Comparison of ENCODE assay signal across 2 cellular contexts in genomic region chr20:62831361-62831788, GRCh38.
TF ChIP-seq lines count a peak whose summit lies in the region.

No MANE protein-coding gene starts in this region.

TF ChIP-seq in IMR-90, 13 proteins besides CTCF, POLR2A, EP300 and RAD21:
- no peak for TF ChIP-seq CEBPB (IDR thresholded peaks at IDR 0.05; ENCODE audit: low read depth, low read length)
- TF ChIP-seq MAZ (IDR thresholded peaks at IDR 0.05; ENCODE audit: borderline replicate concordance, low read depth, low read length) = no peak
- TF ChIP-seq CHD1 (IDR thresholded peaks at IDR 0.05; ENCODE audit: low read depth, low read length) = no peak
- no peak for TF ChIP-seq RCOR1 (IDR thresholded peaks at IDR 0.05; ENCODE audit: insufficient replicate concordance, low read length)
- no peak for TF ChIP-seq NFE2L2 (IDR thresholded peaks at IDR 0.05; ENCODE audit: low read depth, low read length)
- TF ChIP-seq, protein P1, sequence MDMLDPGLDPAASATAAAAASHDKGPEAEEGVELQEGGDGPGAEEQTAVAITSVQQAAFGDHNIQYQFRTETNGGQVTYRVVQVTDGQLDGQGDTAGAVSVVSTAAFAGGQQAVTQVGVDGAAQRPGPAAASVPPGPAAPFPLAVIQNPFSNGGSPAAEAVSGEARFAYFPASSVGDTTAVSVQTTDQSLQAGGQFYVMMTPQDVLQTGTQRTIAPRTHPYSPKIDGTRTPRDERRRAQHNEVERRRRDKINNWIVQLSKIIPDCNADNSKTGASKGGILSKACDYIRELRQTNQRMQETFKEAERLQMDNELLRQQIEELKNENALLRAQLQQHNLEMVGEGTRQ (IDR thresholded peaks at IDR 0.05; ENCODE audit: low read depth, low read length) = no peak
- TF ChIP-seq MXI1 (IDR thresholded peaks at IDR 0.05; ENCODE audit: borderline replicate concordance, low read depth, low read length) = no peak
- TF ChIP-seq SMC3 (IDR thresholded peaks at IDR 0.05; ENCODE audit: low read depth, low read length) = no peak
- TF ChIP-seq RFX5 (IDR thresholded peaks at IDR 0.05; ENCODE audit: low read depth, low read length) = no peak
- no peak for TF ChIP-seq BHLHE40 (IDR thresholded peaks at IDR 0.05; ENCODE audit: low read depth, low read length)
- no peak for TF ChIP-seq ELK1 (IDR thresholded peaks at IDR 0.05; ENCODE audit: borderline replicate concordance, low read depth, low read length)
- no peak for TF ChIP-seq FOS (IDR thresholded peaks at IDR 0.05; ENCODE audit: low read depth, low read length)
- no peak for TF ChIP-seq MAFK (IDR thresholded peaks at IDR 0.05; ENCODE audit: low read depth, low read length)

TF ChIP-seq in liver, 16 proteins besides CTCF, POLR2A, EP300 and RAD21:
- no peak for TF ChIP-seq FOXA1 (IDR thresholded peaks at IDR 0.05)
- no peak for TF ChIP-seq TAF1 (conservative IDR thresholded peaks at IDR 0.05)
- no peak for TF ChIP-seq EGR1 (IDR thresholded peaks at IDR 0.05; ENCODE audit: low read depth in 2 of 2)
- TF ChIP-seq HNF4A (conservative IDR thresholded peaks at IDR 0.05) = peak; percentile 64 to 65
- TF ChIP-seq, protein P2, sequence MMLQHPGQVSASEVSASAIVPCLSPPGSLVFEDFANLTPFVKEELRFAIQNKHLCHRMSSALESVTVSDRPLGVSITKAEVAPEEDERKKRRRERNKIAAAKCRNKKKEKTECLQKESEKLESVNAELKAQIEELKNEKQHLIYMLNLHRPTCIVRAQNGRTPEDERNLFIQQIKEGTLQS (IDR thresholded peaks at IDR 0.05) = no peak
- TF ChIP-seq SP1 (IDR thresholded peaks at IDR 0.05) = peak; percentile 79
- peak; percentile 41 to 43 for TF ChIP-seq RXRA (IDR thresholded peaks at IDR 0.05)
- TF ChIP-seq YY1 (IDR thresholded peaks at IDR 0.05) = no peak
- TF ChIP-seq JUND (IDR thresholded peaks at IDR 0.05) = no peak
- no peak for TF ChIP-seq MAX (IDR thresholded peaks at IDR 0.05)
- TF ChIP-seq HNF4G (IDR thresholded peaks at IDR 0.05) = no peak
- no peak for TF ChIP-seq FOXA2 (IDR thresholded peaks at IDR 0.05)
- TF ChIP-seq, protein P3, sequence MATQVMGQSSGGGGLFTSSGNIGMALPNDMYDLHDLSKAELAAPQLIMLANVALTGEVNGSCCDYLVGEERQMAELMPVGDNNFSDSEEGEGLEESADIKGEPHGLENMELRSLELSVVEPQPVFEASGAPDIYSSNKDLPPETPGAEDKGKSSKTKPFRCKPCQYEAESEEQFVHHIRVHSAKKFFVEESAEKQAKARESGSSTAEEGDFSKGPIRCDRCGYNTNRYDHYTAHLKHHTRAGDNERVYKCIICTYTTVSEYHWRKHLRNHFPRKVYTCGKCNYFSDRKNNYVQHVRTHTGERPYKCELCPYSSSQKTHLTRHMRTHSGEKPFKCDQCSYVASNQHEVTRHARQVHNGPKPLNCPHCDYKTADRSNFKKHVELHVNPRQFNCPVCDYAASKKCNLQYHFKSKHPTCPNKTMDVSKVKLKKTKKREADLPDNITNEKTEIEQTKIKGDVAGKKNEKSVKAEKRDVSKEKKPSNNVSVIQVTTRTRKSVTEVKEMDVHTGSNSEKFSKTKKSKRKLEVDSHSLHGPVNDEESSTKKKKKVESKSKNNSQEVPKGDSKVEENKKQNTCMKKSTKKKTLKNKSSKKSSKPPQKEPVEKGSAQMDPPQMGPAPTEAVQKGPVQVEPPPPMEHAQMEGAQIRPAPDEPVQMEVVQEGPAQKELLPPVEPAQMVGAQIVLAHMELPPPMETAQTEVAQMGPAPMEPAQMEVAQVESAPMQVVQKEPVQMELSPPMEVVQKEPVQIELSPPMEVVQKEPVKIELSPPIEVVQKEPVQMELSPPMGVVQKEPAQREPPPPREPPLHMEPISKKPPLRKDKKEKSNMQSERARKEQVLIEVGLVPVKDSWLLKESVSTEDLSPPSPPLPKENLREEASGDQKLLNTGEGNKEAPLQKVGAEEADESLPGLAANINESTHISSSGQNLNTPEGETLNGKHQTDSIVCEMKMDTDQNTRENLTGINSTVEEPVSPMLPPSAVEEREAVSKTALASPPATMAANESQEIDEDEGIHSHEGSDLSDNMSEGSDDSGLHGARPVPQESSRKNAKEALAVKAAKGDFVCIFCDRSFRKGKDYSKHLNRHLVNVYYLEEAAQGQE (IDR thresholded peaks at IDR 0.05) = no peak
- no peak for TF ChIP-seq ZBTB33 (IDR thresholded peaks at IDR 0.05)
- TF ChIP-seq GABPA (IDR thresholded peaks at IDR 0.05 in 1 of 2, conservative IDR thresholded peaks at IDR 0.05 in 1 of 2) = no peak
